Comparison of ENCODE assay signal across 34 cellular contexts in genomic region chr16:5003211-5003610, GRCh38. TPM values are rescaled to one million over a fixed set of nuclear protein-coding genes. Genes with fewer than 3 reads are reported as not detected.
"Had no signal": no experiment of that assay in that cellular context is flagged by ENCODE, and none has a peak within 500 bp of the region (broad histone marks: within the 10 kb centered on the region; RNA-seq: fewer than 3 reads in every experiment).

No MANE protein-coding gene starts in this region.

- H3K9me3 Mint-ChIP-seq: activated B cell treated with CpG ODN at 0.5 μM for 24 hours; activated CD8-positive, alpha-beta T cell treated with anti-CD3 and anti-CD28 coated beads for 36 hours; activated naive CD8-positive, alpha-beta T cell treated with anti-CD3 and anti-CD28 coated beads for 36 hours; central memory CD8-positive, alpha-beta T cell; natural killer cell; neural progenitor cell; stimulated activated naive B cell treated with anti-CD40 and anti-IgM and Interleukin-4, amounts not matched to agents 10 μg/mL and 1 μg/mL and 100 μg/mL, for 72 hours; T-helper 2 cell treated with Interferon-gamma antibody and Interleukin-4, amounts not matched to agents 5 μg/mL and 100 μg/mL, for 36 hours had no signal

- ATAC-seq: activated CD8-positive, alpha-beta memory T cell treated with anti-CD3 and anti-CD28 coated beads, Interleukin-2, amount 10 ng/mL, durations not matched to agents 7 days and 5 days; activated CD8-positive, alpha-beta T cell treated with anti-CD3 and anti-CD28 coated beads for 36 hours; natural killer cell; stimulated activated naive B cell treated with anti-CD40 and anti-IgM and Interleukin-4, amounts not matched to agents 10 μg/mL and 1 μg/mL and 100 μg/mL, for 72 hours had no signal

- H3K27me3 ChIP-seq: adrenal gland, brain microvascular endothelial cell, neural progenitor cell, sigmoid colon, suprapubic skin, transverse colon had no signal

- H3K36me3 Mint-ChIP-seq: activated CD8-positive, alpha-beta memory T cell treated with anti-CD3 and anti-CD28 coated beads, Interleukin-2, amount 10 ng/mL, durations not matched to agents 7 days and 5 days; activated naive CD8-positive, alpha-beta T cell treated with anti-CD3 and anti-CD28 coated beads for 36 hours; natural killer cell; neural progenitor cell; stimulated activated naive B cell treated with anti-CD40 and anti-IgM and Interleukin-4, amounts not matched to agents 10 μg/mL and 1 μg/mL and 100 μg/mL, for 72 hours had no signal

- H3K4me3 Mint-ChIP-seq: activated B cell treated with CpG ODN at 0.5 μM for 24 hours; activated CD8-positive, alpha-beta memory T cell treated with anti-CD3 and anti-CD28 coated beads, Interleukin-2, amount 10 ng/mL, durations not matched to agents 7 days and 5 days; activated CD8-positive, alpha-beta T cell treated with anti-CD3 and anti-CD28 coated beads for 36 hours; activated naive CD8-positive, alpha-beta T cell treated with anti-CD3 and anti-CD28 coated beads for 36 hours; central memory CD8-positive, alpha-beta T cell; natural killer cell; neural progenitor cell; stimulated activated naive B cell treated with anti-CD40 and anti-IgM and Interleukin-4, amounts not matched to agents 10 μg/mL and 1 μg/mL and 100 μg/mL, for 72 hours; T-helper 2 cell treated with Interferon-gamma antibody and Interleukin-4, amounts not matched to agents 5 μg/mL and 100 μg/mL, for 36 hours had no signal

- H2AFZ ChIP-seq: neural progenitor cell had no signal

- H3K9ac ChIP-seq: neural progenitor cell had no signal

- H3K4me1 Mint-ChIP-seq: activated B cell treated with CpG ODN at 0.5 μM for 24 hours; activated CD8-positive, alpha-beta memory T cell treated with anti-CD3 and anti-CD28 coated beads, Interleukin-2, amount 10 ng/mL, durations not matched to agents 7 days and 5 days; activated naive CD8-positive, alpha-beta T cell treated with anti-CD3 and anti-CD28 coated beads for 36 hours; central memory CD8-positive, alpha-beta T cell; natural killer cell; neural progenitor cell; stimulated activated naive B cell treated with anti-CD40 and anti-IgM and Interleukin-4, amounts not matched to agents 10 μg/mL and 1 μg/mL and 100 μg/mL, for 72 hours had no signal

- H3K36me3 ChIP-seq: adrenal gland, brain microvascular endothelial cell, esophagus squamous epithelium, neural progenitor cell, sigmoid colon, suprapubic skin, transverse colon had no signal

- H3K27ac ChIP-seq: adrenal gland, brain microvascular endothelial cell, epithelial cell of prostate, esophagus squamous epithelium, neural progenitor cell, sigmoid colon, suprapubic skin, transverse colon had no signal

- H3K4me2 ChIP-seq: neural progenitor cell had no signal

- H3K4me3 ChIP-seq: adrenal gland, esophagus squamous epithelium, lung, neural progenitor cell, sigmoid colon, suprapubic skin, transverse colon had no signal

- H3K4me1 ChIP-seq: adrenal gland, esophagus squamous epithelium, neural progenitor cell, sigmoid colon, suprapubic skin, transverse colon had no signal

- H3K27ac Mint-ChIP-seq: activated B cell treated with CpG ODN at 0.5 μM for 24 hours; activated CD8-positive, alpha-beta memory T cell treated with anti-CD3 and anti-CD28 coated beads, Interleukin-2, amount 10 ng/mL, durations not matched to agents 7 days and 5 days; activated CD8-positive, alpha-beta T cell treated with anti-CD3 and anti-CD28 coated beads for 36 hours; activated naive CD8-positive, alpha-beta T cell treated with anti-CD3 and anti-CD28 coated beads for 36 hours; natural killer cell; neural progenitor cell; stimulated activated naive B cell treated with anti-CD40 and anti-IgM and Interleukin-4, amounts not matched to agents 10 μg/mL and 1 μg/mL and 100 μg/mL, for 72 hours; T-helper 2 cell treated with Interferon-gamma antibody and Interleukin-4, amounts not matched to agents 5 μg/mL and 100 μg/mL, for 36 hours had no signal

- DNase-seq: activated B cell treated with CpG ODN at 0.5 μM for 24 hours; activated CD4-positive, alpha-beta T cell treated with anti-CD3 and anti-CD28 coated beads, Interleukin-2, amount 50 U/mL, for 1 hour; activated CD8-positive, alpha-beta memory T cell treated with anti-CD3 and anti-CD28 coated beads, Interleukin-2, amount 10 ng/mL, durations not matched to agents 7 days and 5 days; activated CD8-positive, alpha-beta T cell treated with anti-CD3 and anti-CD28 coated beads for 36 hours; activated naive CD4-positive, alpha-beta T cell; activated naive CD8-positive, alpha-beta T cell treated with anti-CD3 and anti-CD28 coated beads for 36 hours; activated T-cell treated with anti-CD3 and anti-CD28 coated beads, Interleukin-2, amount 50 U/mL, for 48 hours; adrenal gland; brain microvascular endothelial cell; dermis blood vessel endothelial cell; effector CD8-positive, alpha-beta T cell; esophagus squamous epithelium; foreskin melanocyte; islet precursor cell; mesendoderm; natural killer cell; sigmoid colon; small intestine; stimulated activated CD4-positive, alpha-beta T cell treated with anti-CD3 and anti-CD28 coated beads, Interleukin-1b, Interleukin-23, amount 100 ng/mL, for 48 hours; stimulated activated CD4-positive, alpha-beta T cell treated with anti-CD3 and anti-CD28 coated beads, Interleukin-4, amount 100 ng/mL, for 4 hours; stimulated activated CD8-positive, alpha-beta memory T cell treated with anti-CD3 and anti-CD28 coated beads, Interleukin-4, amount 100 ng/mL, for 48 hours; stimulated activated naive B cell treated with anti-CD40 and anti-IgM and Interleukin-4, amounts not matched to agents 10 μg/mL and 1 μg/mL and 100 μg/mL, for 72 hours; T-helper 1 cell; transverse colon had no signal

- FAIRE-seq: astrocyte, colon, endometrium, small intestine had no signal

- H3K9me3 ChIP-seq: adrenal gland, esophagus squamous epithelium, sigmoid colon, suprapubic skin, transverse colon had no signal

RNA-seq across cellular contexts. Expression of gene SEC14L5, which starts 45.1 kb away (rescaled TPM):
- total RNA-seq: activated B cell treated with CpG ODN at 0.5 μM for 24 hours; activated CD8-positive, alpha-beta memory T cell treated with anti-CD3 and anti-CD28 coated beads, Interleukin-2, amount 10 ng/mL, durations not matched to agents 7 days and 5 days; dermis blood vessel endothelial cell; glomerular endothelial cell had no signal
